ENCODE assay signal across 1 cellular context in genomic region chr14:104976198-104977007, GRCh38.
TF ChIP-seq lines count a peak whose summit lies in the region.

No MANE protein-coding gene starts in this region.

TF ChIP-seq in WTC11, 78 proteins besides CTCF, POLR2A, EP300 and RAD21 (continued from another document):
- TF ChIP-seq PRRX2 (CRISPR knock-in tag; IDR thresholded peaks at IDR 0.05) (no peak), MYBL2 (CRISPR knock-in tag; IDR thresholded peaks at IDR 0.05) (no peak), ZBTB21 (CRISPR knock-in tag; IDR thresholded peaks at IDR 0.05; ENCODE audit: borderline replicate concordance) (no peak), NR3C1 (CRISPR knock-in tag; conservative IDR thresholded peaks at IDR 0.05; ENCODE audit: low read depth) (no peak), TEAD1 (CRISPR knock-in tag; IDR thresholded peaks at IDR 0.05) (no peak), GTF2I (CRISPR knock-in tag; conservative IDR thresholded peaks at IDR 0.05) (no peak), USF1 (CRISPR knock-in tag; IDR thresholded peaks at IDR 0.05) (no peak)
- TF ChIP-seq, protein P1, sequence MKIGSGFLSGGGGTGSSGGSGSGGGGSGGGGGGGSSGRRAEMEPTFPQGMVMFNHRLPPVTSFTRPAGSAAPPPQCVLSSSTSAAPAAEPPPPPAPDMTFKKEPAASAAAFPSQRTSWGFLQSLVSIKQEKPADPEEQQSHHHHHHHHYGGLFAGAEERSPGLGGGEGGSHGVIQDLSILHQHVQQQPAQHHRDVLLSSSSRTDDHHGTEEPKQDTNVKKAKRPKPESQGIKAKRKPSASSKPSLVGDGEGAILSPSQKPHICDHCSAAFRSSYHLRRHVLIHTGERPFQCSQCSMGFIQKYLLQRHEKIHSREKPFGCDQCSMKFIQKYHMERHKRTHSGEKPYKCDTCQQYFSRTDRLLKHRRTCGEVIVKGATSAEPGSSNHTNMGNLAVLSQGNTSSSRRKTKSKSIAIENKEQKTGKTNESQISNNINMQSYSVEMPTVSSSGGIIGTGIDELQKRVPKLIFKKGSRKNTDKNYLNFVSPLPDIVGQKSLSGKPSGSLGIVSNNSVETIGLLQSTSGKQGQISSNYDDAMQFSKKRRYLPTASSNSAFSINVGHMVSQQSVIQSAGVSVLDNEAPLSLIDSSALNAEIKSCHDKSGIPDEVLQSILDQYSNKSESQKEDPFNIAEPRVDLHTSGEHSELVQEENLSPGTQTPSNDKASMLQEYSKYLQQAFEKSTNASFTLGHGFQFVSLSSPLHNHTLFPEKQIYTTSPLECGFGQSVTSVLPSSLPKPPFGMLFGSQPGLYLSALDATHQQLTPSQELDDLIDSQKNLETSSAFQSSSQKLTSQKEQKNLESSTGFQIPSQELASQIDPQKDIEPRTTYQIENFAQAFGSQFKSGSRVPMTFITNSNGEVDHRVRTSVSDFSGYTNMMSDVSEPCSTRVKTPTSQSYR (CRISPR knock-in tag; IDR thresholded peaks at IDR 0.05), result no peak
